18 cellular contexts compared by ENCODE assay signal in genomic region chr5:107431536-107431935, GRCh38.
"Had no signal": no experiment of that assay in that cellular context is flagged by ENCODE, and none has a peak within 500 bp of the region (broad histone marks: within the 10 kb centered on the region; RNA-seq: fewer than 3 reads in every experiment).

No MANE protein-coding gene starts in this region.

- H3K36me3 ChIP-seq: ascending aorta, cardiac muscle cell, right lobe of liver, thoracic aorta had no signal

- H3K36me3 Mint-ChIP-seq: activated naive CD8-positive, alpha-beta T cell treated with anti-CD3 and anti-CD28 coated beads, Interleukin-2, amount 10 ng/mL, durations not matched to agents 7 days and 5 days had no signal

- H3K27ac ChIP-seq: cardiac muscle cell, psoas muscle, right lobe of liver, thoracic aorta, VCaP had no signal

- H3K9me3 ChIP-seq: ascending aorta, psoas muscle, right lobe of liver, thoracic aorta had no signal

- H3K27ac Mint-ChIP-seq: activated CD8-positive, alpha-beta T cell treated with anti-CD3 and anti-CD28 coated beads for 36 hours; activated naive CD8-positive, alpha-beta T cell treated with anti-CD3 and anti-CD28 coated beads, Interleukin-2, amount 10 ng/mL, durations not matched to agents 7 days and 5 days; activated T-cell treated with anti-CD3 and anti-CD28 coated beads, Interleukin-2, amount 50 U/mL, for 72 hours; stimulated activated naive CD8-positive, alpha-beta T cell treated with anti-CD3 and anti-CD28 coated beads, Interleukin-15, Interleukin-2, amounts not matched to agents 100 ng/mL and 50 ng/mL, for 24 hours had no signal

- H3K27me3 ChIP-seq: ascending aorta, cardiac muscle cell, right lobe of liver had no signal

- H3K4me1 ChIP-seq: psoas muscle, right lobe of liver had no signal

- H3K4me3 ChIP-seq: ascending aorta, cardiac muscle cell, psoas muscle, right lobe of liver, thoracic aorta had no signal

- DNase-seq: activated CD4-positive, alpha-beta T cell treated with anti-CD3 and anti-CD28 coated beads for 4 hours; activated CD8-positive, alpha-beta memory T cell treated with anti-CD3 and anti-CD28 coated beads, Interleukin-2, amount 50 U/mL, for 4 hours; activated CD8-positive, alpha-beta T cell treated with anti-CD3 and anti-CD28 coated beads for 36 hours; activated naive CD8-positive, alpha-beta T cell treated with anti-CD3 and anti-CD28 coated beads, Interleukin-2, amount 10 ng/mL, durations not matched to agents 7 days and 5 days; activated T-cell treated with anti-CD3 and anti-CD28 coated beads, Interleukin-2, amount 50 U/mL, for 72 hours; islet precursor cell; occipital lobe; psoas muscle; right lobe of liver; stimulated activated CD4-positive, alpha-beta T cell treated with anti-CD3 and anti-CD28 coated beads, Interleukin-12 subunit alpha, Interleukin-12 subunit beta, amount 100 ng/mL, for 4 hours; T-helper 9 cell had no signal

- H3K4me3 Mint-ChIP-seq: activated CD8-positive, alpha-beta T cell treated with anti-CD3 and anti-CD28 coated beads for 36 hours; activated naive CD8-positive, alpha-beta T cell treated with anti-CD3 and anti-CD28 coated beads, Interleukin-2, amount 10 ng/mL, durations not matched to agents 7 days and 5 days; activated T-cell treated with anti-CD3 and anti-CD28 coated beads, Interleukin-2, amount 50 U/mL, for 72 hours; nephron; stimulated activated naive CD8-positive, alpha-beta T cell treated with anti-CD3 and anti-CD28 coated beads, Interleukin-15, Interleukin-2, amounts not matched to agents 100 ng/mL and 50 ng/mL, for 24 hours had no signal

- ATAC-seq: activated CD8-positive, alpha-beta T cell treated with anti-CD3 and anti-CD28 coated beads for 36 hours; activated T-cell treated with anti-CD3 and anti-CD28 coated beads, Interleukin-2, amount 50 U/mL, for 72 hours; left lobe of liver had no signal

- H3K9me3 Mint-ChIP-seq: activated CD8-positive, alpha-beta T cell treated with anti-CD3 and anti-CD28 coated beads for 36 hours; activated naive CD8-positive, alpha-beta T cell treated with anti-CD3 and anti-CD28 coated beads, Interleukin-2, amount 10 ng/mL, durations not matched to agents 7 days and 5 days; activated T-cell treated with anti-CD3 and anti-CD28 coated beads, Interleukin-2, amount 50 U/mL, for 72 hours; nephron; stimulated activated naive CD8-positive, alpha-beta T cell treated with anti-CD3 and anti-CD28 coated beads, Interleukin-15, Interleukin-2, amounts not matched to agents 100 ng/mL and 50 ng/mL, for 24 hours had no signal
